1 cellular context compared by ENCODE assay signal in genomic region chr3:131072099-131072559, GRCh38.
A peak's percentile ranks its signal among the peaks of the same experiment; 100 is the strongest.
TF ChIP-seq lines count a peak whose summit lies in the region.

No MANE protein-coding gene starts in this region.

TF ChIP-seq in K562, 482 proteins besides CTCF, POLR2A, EP300 and RAD21 (continued from another document and continues in another):
- TF ChIP-seq SMARCB1 (IDR thresholded peaks at IDR 0.05; ENCODE audit: insufficient read length, low read depth) (no peak), MITF (IDR thresholded peaks at IDR 0.05) (peak; percentile 87; the same call in 1 of the 2 replicates), ZNF644 (tag; IDR thresholded peaks at IDR 0.05; ENCODE audit: low read depth) (peak; percentile 57; the same call in 1 of the 2 replicates), PTTG1 (tag; IDR thresholded peaks at IDR 0.05; ENCODE audit: low read depth) (no peak), SREBF2 (CRISPR knock-in tag; IDR thresholded peaks at IDR 0.05) (no peak), MTA2 (IDR thresholded peaks at IDR 0.05; ENCODE audit: low read depth) (peak; percentile 21; the same call in 1 of the 2 replicates), EHMT2 (IDR thresholded peaks at IDR 0.05) (peak; percentile 79; the same call in 1 of the 2 replicates), BHLHE40 (IDR thresholded peaks at IDR 0.05; ENCODE audit: low read length) (peak; percentile 91), CBX2 (IDR thresholded peaks at IDR 0.05; ENCODE audit: insufficient read depth, low read length, poor library complexity, severe bottlenecking) (no peak), CBFA2T2 (conservative IDR thresholded peaks at IDR 0.05) (peak; percentile 68), NR2C2 (CRISPR knock-in tag; IDR thresholded peaks at IDR 0.05) (no peak), NR2C2 (tag; IDR thresholded peaks at IDR 0.05) (peak; percentile 78), NR2C1 (IDR thresholded peaks at IDR 0.05) (0 out of 2 replicates have a peak, but pooled peaks have one; percentile 21), NR2C1 (tag; IDR thresholded peaks at IDR 0.05) (peak; percentile 64), SMAD4 (CRISPR knock-in tag; conservative IDR thresholded peaks at IDR 0.05) (0 out of 2 replicates have a peak, but pooled peaks have one; percentile 38), JUN (IDR thresholded peaks at IDR 0.05; ENCODE audit: borderline replicate concordance, low read depth, low read length) (peak; percentile 83), JUN (CRISPR knock-in tag; IDR thresholded peaks at IDR 0.05; ENCODE audit: borderline replicate concordance) (no peak), CREM (IDR thresholded peaks at IDR 0.05; ENCODE audit: low read depth) (peak; percentile 24; the same call in 1 of the 2 replicates), SMARCE1 (IDR thresholded peaks at IDR 0.05) (peak; percentile 78; the same call in 1 of the 2 replicates), NR4A1 (CRISPR knock-in tag; IDR thresholded peaks at IDR 0.05) (no peak), NR4A1 (tag; IDR thresholded peaks at IDR 0.05) (peak; percentile 74), SOX6 (IDR thresholded peaks at IDR 0.05) (peak; percentile 75), RBM39 (optimal IDR thresholded peaks at IDR 0.05; ENCODE audit: low read depth, low read length) (no peak), ETV6 (IDR thresholded peaks at IDR 0.05; ENCODE audit: borderline replicate concordance in 1 of 2, low read depth in 2 of 2, low read length in 1 of 2) (no peak), ETV6 (CRISPR knock-in tag; IDR thresholded peaks at IDR 0.05; ENCODE audit: borderline replicate concordance) (no peak), ZNF444 (CRISPR knock-in tag; IDR thresholded peaks at IDR 0.05) (no peak), CUX1 (CRISPR knock-in tag; IDR thresholded peaks at IDR 0.05) (peak; percentile 40; the same call in 1 of the 2 replicates), SMAD3 (CRISPR knock-in tag; conservative IDR thresholded peaks at IDR 0.05) (peak; percentile 79; the same call in 1 of the 2 replicates), SMARCC2 (IDR thresholded peaks at IDR 0.05; ENCODE audit: low read depth) (peak; percentile 59; the same call in 1 of the 2 replicates), RFX7 (CRISPR knock-in tag; IDR thresholded peaks at IDR 0.05) (no peak), TAL1 (IDR thresholded peaks at IDR 0.05) (peak; percentile 58), GTF2E2 (tag; IDR thresholded peaks at IDR 0.05) (peak; percentile 82; the same call in 1 of the 2 replicates), MYC (IDR thresholded peaks at IDR 0.05; ENCODE audit: low read depth, low read length) (peak; percentile 46; the same call in 1 of the 2 replicates), MYC (CRISPR knock-in tag; IDR thresholded peaks at IDR 0.05; ENCODE audit: borderline replicate concordance, low read depth) (no peak), FOSL1 (tag; conservative IDR thresholded peaks at IDR 0.05) (peak; percentile 94), ARID1B (IDR thresholded peaks at IDR 0.05) (peak; percentile 82), DPF2 (IDR thresholded peaks at IDR 0.05) (peak; percentile 67), CBFA2T3 (IDR thresholded peaks at IDR 0.05) (peak; percentile 81), ELF1 (tag; IDR thresholded peaks at IDR 0.05) (peak; percentile 32; the same call in 1 of the 2 replicates), ARNT (IDR thresholded peaks at IDR 0.05) (peak in 1 of 2 experiments; percentile 14; a peak in 1 of 4 replicates)
- TF ChIP-seq, protein P1, sequence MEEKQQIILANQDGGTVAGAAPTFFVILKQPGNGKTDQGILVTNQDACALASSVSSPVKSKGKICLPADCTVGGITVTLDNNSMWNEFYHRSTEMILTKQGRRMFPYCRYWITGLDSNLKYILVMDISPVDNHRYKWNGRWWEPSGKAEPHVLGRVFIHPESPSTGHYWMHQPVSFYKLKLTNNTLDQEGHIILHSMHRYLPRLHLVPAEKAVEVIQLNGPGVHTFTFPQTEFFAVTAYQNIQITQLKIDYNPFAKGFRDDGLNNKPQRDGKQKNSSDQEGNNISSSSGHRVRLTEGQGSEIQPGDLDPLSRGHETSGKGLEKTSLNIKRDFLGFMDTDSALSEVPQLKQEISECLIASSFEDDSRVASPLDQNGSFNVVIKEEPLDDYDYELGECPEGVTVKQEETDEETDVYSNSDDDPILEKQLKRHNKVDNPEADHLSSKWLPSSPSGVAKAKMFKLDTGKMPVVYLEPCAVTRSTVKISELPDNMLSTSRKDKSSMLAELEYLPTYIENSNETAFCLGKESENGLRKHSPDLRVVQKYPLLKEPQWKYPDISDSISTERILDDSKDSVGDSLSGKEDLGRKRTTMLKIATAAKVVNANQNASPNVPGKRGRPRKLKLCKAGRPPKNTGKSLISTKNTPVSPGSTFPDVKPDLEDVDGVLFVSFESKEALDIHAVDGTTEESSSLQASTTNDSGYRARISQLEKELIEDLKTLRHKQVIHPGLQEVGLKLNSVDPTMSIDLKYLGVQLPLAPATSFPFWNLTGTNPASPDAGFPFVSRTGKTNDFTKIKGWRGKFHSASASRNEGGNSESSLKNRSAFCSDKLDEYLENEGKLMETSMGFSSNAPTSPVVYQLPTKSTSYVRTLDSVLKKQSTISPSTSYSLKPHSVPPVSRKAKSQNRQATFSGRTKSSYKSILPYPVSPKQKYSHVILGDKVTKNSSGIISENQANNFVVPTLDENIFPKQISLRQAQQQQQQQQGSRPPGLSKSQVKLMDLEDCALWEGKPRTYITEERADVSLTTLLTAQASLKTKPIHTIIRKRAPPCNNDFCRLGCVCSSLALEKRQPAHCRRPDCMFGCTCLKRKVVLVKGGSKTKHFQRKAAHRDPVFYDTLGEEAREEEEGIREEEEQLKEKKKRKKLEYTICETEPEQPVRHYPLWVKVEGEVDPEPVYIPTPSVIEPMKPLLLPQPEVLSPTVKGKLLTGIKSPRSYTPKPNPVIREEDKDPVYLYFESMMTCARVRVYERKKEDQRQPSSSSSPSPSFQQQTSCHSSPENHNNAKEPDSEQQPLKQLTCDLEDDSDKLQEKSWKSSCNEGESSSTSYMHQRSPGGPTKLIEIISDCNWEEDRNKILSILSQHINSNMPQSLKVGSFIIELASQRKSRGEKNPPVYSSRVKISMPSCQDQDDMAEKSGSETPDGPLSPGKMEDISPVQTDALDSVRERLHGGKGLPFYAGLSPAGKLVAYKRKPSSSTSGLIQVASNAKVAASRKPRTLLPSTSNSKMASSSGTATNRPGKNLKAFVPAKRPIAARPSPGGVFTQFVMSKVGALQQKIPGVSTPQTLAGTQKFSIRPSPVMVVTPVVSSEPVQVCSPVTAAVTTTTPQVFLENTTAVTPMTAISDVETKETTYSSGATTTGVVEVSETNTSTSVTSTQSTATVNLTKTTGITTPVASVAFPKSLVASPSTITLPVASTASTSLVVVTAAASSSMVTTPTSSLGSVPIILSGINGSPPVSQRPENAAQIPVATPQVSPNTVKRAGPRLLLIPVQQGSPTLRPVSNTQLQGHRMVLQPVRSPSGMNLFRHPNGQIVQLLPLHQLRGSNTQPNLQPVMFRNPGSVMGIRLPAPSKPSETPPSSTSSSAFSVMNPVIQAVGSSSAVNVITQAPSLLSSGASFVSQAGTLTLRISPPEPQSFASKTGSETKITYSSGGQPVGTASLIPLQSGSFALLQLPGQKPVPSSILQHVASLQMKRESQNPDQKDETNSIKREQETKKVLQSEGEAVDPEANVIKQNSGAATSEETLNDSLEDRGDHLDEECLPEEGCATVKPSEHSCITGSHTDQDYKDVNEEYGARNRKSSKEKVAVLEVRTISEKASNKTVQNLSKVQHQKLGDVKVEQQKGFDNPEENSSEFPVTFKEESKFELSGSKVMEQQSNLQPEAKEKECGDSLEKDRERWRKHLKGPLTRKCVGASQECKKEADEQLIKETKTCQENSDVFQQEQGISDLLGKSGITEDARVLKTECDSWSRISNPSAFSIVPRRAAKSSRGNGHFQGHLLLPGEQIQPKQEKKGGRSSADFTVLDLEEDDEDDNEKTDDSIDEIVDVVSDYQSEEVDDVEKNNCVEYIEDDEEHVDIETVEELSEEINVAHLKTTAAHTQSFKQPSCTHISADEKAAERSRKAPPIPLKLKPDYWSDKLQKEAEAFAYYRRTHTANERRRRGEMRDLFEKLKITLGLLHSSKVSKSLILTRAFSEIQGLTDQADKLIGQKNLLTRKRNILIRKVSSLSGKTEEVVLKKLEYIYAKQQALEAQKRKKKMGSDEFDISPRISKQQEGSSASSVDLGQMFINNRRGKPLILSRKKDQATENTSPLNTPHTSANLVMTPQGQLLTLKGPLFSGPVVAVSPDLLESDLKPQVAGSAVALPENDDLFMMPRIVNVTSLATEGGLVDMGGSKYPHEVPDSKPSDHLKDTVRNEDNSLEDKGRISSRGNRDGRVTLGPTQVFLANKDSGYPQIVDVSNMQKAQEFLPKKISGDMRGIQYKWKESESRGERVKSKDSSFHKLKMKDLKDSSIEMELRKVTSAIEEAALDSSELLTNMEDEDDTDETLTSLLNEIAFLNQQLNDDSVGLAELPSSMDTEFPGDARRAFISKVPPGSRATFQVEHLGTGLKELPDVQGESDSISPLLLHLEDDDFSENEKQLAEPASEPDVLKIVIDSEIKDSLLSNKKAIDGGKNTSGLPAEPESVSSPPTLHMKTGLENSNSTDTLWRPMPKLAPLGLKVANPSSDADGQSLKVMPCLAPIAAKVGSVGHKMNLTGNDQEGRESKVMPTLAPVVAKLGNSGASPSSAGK (IDR thresholded peaks at IDR 0.05), result peak; percentile 67
- TF ChIP-seq, protein P2, sequence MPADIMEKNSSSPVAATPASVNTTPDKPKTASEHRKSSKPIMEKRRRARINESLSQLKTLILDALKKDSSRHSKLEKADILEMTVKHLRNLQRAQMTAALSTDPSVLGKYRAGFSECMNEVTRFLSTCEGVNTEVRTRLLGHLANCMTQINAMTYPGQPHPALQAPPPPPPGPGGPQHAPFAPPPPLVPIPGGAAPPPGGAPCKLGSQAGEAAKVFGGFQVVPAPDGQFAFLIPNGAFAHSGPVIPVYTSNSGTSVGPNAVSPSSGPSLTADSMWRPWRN (IDR thresholded peaks at IDR 0.05; ENCODE audit: low read depth), result no peak
- TF ChIP-seq, protein P3, sequence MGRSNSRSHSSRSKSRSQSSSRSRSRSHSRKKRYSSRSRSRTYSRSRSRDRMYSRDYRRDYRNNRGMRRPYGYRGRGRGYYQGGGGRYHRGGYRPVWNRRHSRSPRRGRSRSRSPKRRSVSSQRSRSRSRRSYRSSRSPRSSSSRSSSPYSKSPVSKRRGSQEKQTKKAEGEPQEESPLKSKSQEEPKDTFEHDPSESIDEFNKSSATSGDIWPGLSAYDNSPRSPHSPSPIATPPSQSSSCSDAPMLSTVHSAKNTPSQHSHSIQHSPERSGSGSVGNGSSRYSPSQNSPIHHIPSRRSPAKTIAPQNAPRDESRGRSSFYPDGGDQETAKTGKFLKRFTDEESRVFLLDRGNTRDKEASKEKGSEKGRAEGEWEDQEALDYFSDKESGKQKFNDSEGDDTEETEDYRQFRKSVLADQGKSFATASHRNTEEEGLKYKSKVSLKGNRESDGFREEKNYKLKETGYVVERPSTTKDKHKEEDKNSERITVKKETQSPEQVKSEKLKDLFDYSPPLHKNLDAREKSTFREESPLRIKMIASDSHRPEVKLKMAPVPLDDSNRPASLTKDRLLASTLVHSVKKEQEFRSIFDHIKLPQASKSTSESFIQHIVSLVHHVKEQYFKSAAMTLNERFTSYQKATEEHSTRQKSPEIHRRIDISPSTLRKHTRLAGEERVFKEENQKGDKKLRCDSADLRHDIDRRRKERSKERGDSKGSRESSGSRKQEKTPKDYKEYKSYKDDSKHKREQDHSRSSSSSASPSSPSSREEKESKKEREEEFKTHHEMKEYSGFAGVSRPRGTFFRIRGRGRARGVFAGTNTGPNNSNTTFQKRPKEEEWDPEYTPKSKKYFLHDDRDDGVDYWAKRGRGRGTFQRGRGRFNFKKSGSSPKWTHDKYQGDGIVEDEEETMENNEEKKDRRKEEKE (IDR thresholded peaks at IDR 0.05; ENCODE audit: borderline replicate concordance in 1 of 2, control insufficient read depth in 1 of 2, low read depth in 2 of 2, low read length in 1 of 2), result no peak
- TF ChIP-seq, protein P4, sequence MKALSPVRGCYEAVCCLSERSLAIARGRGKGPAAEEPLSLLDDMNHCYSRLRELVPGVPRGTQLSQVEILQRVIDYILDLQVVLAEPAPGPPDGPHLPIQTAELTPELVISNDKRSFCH (CRISPR knock-in tag; IDR thresholded peaks at IDR 0.05), result no peak
- TF ChIP-seq, protein P4 (tag; IDR thresholded peaks at IDR 0.05), result peak; percentile 61; the same call in 1 of the 2 replicates
